8 cellular contexts compared by ENCODE assay signal in genomic region chr6:79233611-79234149, GRCh38. TPM values are rescaled to one million over a fixed set of nuclear protein-coding genes. Genes with fewer than 3 reads are reported as not detected.
DNase-seq lines count a peak whose midpoint lies in the region; FAIRE-seq and TF ChIP-seq lines count a peak whose summit lies in the region.

No MANE protein-coding gene starts in this region.

- H3K9me2 ChIP-seq in Loucy (replicated peaks; ENCODE audit: low read depth, low read length) = no peaks in the 10 kb centered on the region

- H2AFZ ChIP-seq in Loucy (ENCODE audit: low read length) = peak overlapping the region; percentile 96
- H2AFZ ChIP-seq in neuronal stem cell (ENCODE audit: low read length) = peak overlapping the region; percentile 91

- no peak overlapping the region for H3K4ac ChIP-seq in neuronal stem cell (ENCODE audit: low read length)

- no peak overlapping the region for H2BK120ac ChIP-seq in neuronal stem cell (ENCODE audit: low read depth, low read length)

- peak; percentile 92 for DNase-seq in H7
- DNase-seq in SHP77 treated with DMSO at 0.1 percent for 48 hours (lab: John Stamatoyannopoulos, UW) = peak; percentile 49
- DNase-seq in activated gamma-delta T cell treated with anti-CD3 and anti-CD28 coated beads, Interleukin-2, amount 50 U/mL, for 16 hours (ENCODE audit: low read depth) = peak; percentile 49
- peak; percentile 81 for DNase-seq in foreskin melanocyte
- peak; percentile 62 for DNase-seq in neuronal stem cell (ENCODE audit: low spot score)

- H3K79me1 ChIP-seq in neuronal stem cell (ENCODE audit: low read depth, low read length) = no peaks in the 10 kb centered on the region

- H3K4me1 ChIP-seq in Loucy (ENCODE audit: insufficient read depth, low read length, poor library complexity, severe bottlenecking) = peaks cover 41% of the 10 kb centered on the region
- peaks cover 0 to 2% of the 10 kb centered on the region in 2 donors for H3K4me1 ChIP-seq in neuronal stem cell (ENCODE audit: control insufficient read depth in 2 of 2, insufficient read depth in 1 of 2, low read depth in 1 of 2, low read length in 2 of 2)
- H3K4me1 ChIP-seq in subcutaneous abdominal adipose tissue (ENCODE audit: control insufficient read depth in 5 of 5, insufficient read depth in 5 of 5, low read length in 5 of 5) = peaks cover 0 to 20% (median 11%) of the 10 kb centered on the region in 5 donors

- H3K27me3 ChIP-seq in H7 (ENCODE audit: control insufficient read depth, insufficient read depth, low read length) (no peaks in the 10 kb centered on the region), Loucy (ENCODE audit: insufficient read depth, low read length, poor library complexity, severe bottlenecking) (no peaks in the 10 kb centered on the region), neuronal stem cell (ENCODE audit: control insufficient read depth in 3 of 3, insufficient read depth in 3 of 3, low read depth in 1 of 3, low read length in 3 of 3) (no peaks in the 10 kb centered on the region), subcutaneous abdominal adipose tissue (ENCODE audit: control insufficient read depth in 5 of 5, insufficient read depth in 4 of 5, low read length in 5 of 5) (no peaks in the 10 kb centered on the region)

- H3F3A ChIP-seq in Loucy (ENCODE audit: low read depth) = no peaks in the 10 kb centered on the region; the same call in 1 of the 2 replicates

- H3K27ac ChIP-seq in neuronal stem cell (replicated peaks; ENCODE audit: low read length) (peak overlapping the region; percentile 10), subcutaneous abdominal adipose tissue (ENCODE audit: low read depth, low read length) (peak overlapping the region; percentile 90)

- H3K23ac ChIP-seq in neuronal stem cell (ENCODE audit: low read depth, low read length, poor library complexity) = peak overlapping the region; percentile 26

- no peak overlapping the region for H2BK15ac ChIP-seq in neuronal stem cell (ENCODE audit: low read length)

- no peaks in the 10 kb centered on the region for H3K9me3 ChIP-seq in Loucy (ENCODE audit: insufficient read depth, low read depth, low read length)
- peaks cover 0 to 5% of the 10 kb centered on the region in 2 donors for H3K9me3 ChIP-seq in neuronal stem cell (replicated peaks in 1 of 2; ENCODE audit: control insufficient read depth in 2 of 2, insufficient read depth in 1 of 2, low read depth in 1 of 2, low read length in 2 of 2)
- H3K9me3 ChIP-seq in subcutaneous abdominal adipose tissue (ENCODE audit: control insufficient read depth in 5 of 5, low read length in 5 of 5) = no peaks in the 10 kb centered on the region

- H2AK5ac ChIP-seq in neuronal stem cell (ENCODE audit: low read depth, low read length) = no peak overlapping the region

- peak overlapping the region; percentile 4 for H2BK5ac ChIP-seq in neuronal stem cell (ENCODE audit: low read length)

- H3K4me3 ChIP-seq in H7 (ENCODE audit: insufficient read depth, low read depth, low read length) = peak overlapping the region; percentile 63
- peak overlapping the region; percentile 95 for H3K4me3 ChIP-seq in Loucy (ENCODE audit: low read length, poor library complexity, severe bottlenecking)
- peak overlapping the region; percentile 69 to 88 for H3K4me3 ChIP-seq in neuronal stem cell (ENCODE audit: low read length in 2 of 2)
- H3K4me3 ChIP-seq in subcutaneous abdominal adipose tissue (ENCODE audit: low read depth in 1 of 5, low read length in 5 of 5) = peak overlapping the region; percentile 74 to 97 (median 95)

- WGBS in neuronal stem cell (ENCODE audit: extremely low coverage in 2 of 2, insufficient read length in 2 of 2, insufficient replicate concordance in 1 of 2), 2 donors = no CpG with 5 or more reads among the region's 41 CpGs

- FAIRE-seq in G401.6 (lab: Jason Lieb, UNC) = peak; percentile 85

- H3K79me2 ChIP-seq in Loucy (ENCODE audit: insufficient read depth, low read length) = peaks cover 57% of the 10 kb centered on the region

- H3K9ac ChIP-seq in Loucy (ENCODE audit: low read depth, low read length, poor library complexity, severe bottlenecking) = peak overlapping the region; percentile 97
- peak overlapping the region; percentile 64 for H3K9ac ChIP-seq in neuronal stem cell (ENCODE audit: low read depth, low read length, poor library complexity)
- peak overlapping the region; percentile 16 to 94 (median 78) for H3K9ac ChIP-seq in subcutaneous abdominal adipose tissue (ENCODE audit: low read length in 5 of 5)

- H3K36me3 ChIP-seq in H7 (replicated peaks; ENCODE audit: control insufficient read depth, insufficient read depth, low read length) (no peaks in the 10 kb centered on the region), Loucy (ENCODE audit: insufficient read depth, low read length) (no peaks in the 10 kb centered on the region), neuronal stem cell (replicated peaks in 1 of 2; ENCODE audit: control insufficient read depth in 2 of 2, insufficient read depth in 2 of 2, low read length in 2 of 2) (peaks cover 0 to 14% of the 10 kb centered on the region in 2 donors), subcutaneous abdominal adipose tissue (ENCODE audit: control insufficient read depth in 5 of 5, insufficient read depth in 5 of 5, low read length in 5 of 5) (peaks cover 0 to 4% (median 0%) of the 10 kb centered on the region in 5 donors)

- no peak overlapping the region for H4K91ac ChIP-seq in neuronal stem cell (ENCODE audit: low read depth, low read length, poor library complexity)

- no peak overlapping the region for H4K8ac ChIP-seq in neuronal stem cell (ENCODE audit: low read depth, low read length)

- peak overlapping the region; percentile 90 for H3K18ac ChIP-seq in neuronal stem cell (ENCODE audit: low read length)

- H4K20me1 ChIP-seq in Loucy (ENCODE audit: insufficient read depth, low read length, poor library complexity, severe bottlenecking) = peaks cover 39% of the 10 kb centered on the region

- H2BK12ac ChIP-seq in neuronal stem cell (ENCODE audit: low read length) = no peak overlapping the region

- H3K4me2 ChIP-seq in Loucy (ENCODE audit: low read depth, low read length, poor library complexity, severe bottlenecking) (peak overlapping the region; percentile 93), neuronal stem cell (ENCODE audit: insufficient read depth, low read length, poor library complexity, severe bottlenecking) (peak overlapping the region; percentile 83)

- no peak overlapping the region for H3K14ac ChIP-seq in neuronal stem cell (ENCODE audit: low read length)

- TF ChIP-seq CTCF in Loucy (conservative IDR thresholded peaks at IDR 0.05; ENCODE audit: low read length) = peak; percentile 28; the same call in 1 of the 2 replicates

RNA-seq across cellular contexts. Expression of gene HMGN3, which starts 0.8 kb away (rescaled TPM):
- total RNA-seq in H7 (2014; rRNA removed; shearing (Covaris generic)) = 89.6 and 95.9 TPM in 2 replicates
- 209 TPM for polyA plus RNA-seq in neuronal stem cell (2013, experiment 1 of 2)
- 216 TPM for polyA plus RNA-seq in neuronal stem cell (2013, experiment 2 of 2)

Comparison
In these comparisons a context has a peak if more than half of its experiments do, and no peak if none do; other contexts are left out.
1. Peak in every context shown above with its lines: DNase-seq, H3K4me3 ChIP-seq and H3K27ac ChIP-seq.